In genomic region chr2:241633561-241633960, GRCh38 we compare ENCODE assay signal across 28 cellular contexts.
"Had no signal": no experiment of that assay in that cellular context is flagged by ENCODE, and none has a peak within 500 bp of the region (broad histone marks: within the 10 kb centered on the region; RNA-seq: fewer than 3 reads in every experiment).

No MANE protein-coding gene starts in this region.

- H3K9me3 Mint-ChIP-seq: activated CD4-positive, alpha-beta memory T cell treated with anti-CD3 and anti-CD28 coated beads for 36 hours; activated CD4-positive, alpha-beta T cell treated with anti-CD3 and anti-CD28 coated beads, Interleukin-2, amount 10 ng/mL, durations not matched to agents 24 days and 14 days; activated naive CD4-positive, alpha-beta T cell treated with anti-CD3 and anti-CD28 coated beads, Interleukin-2, amount 10 ng/mL, durations not matched to agents 7 days and 5 days; activated naive CD4-positive, alpha-beta T cell treated with anti-CD3 and anti-CD28 coated beads, Interleukin-2, amount 50 U/mL, for 72 hours; activated naive CD8-positive, alpha-beta T cell treated with anti-CD3 and anti-CD28 coated beads, Interleukin-2, amount 10 ng/mL, durations not matched to agents 7 days and 5 days; activated T-helper 1 cell treated with anti-CD3 and anti-CD28 coated beads, Interleukin-12 subunit alpha, Interleukin-12 subunit beta, Interleukin-2, Interleukin-4 antibody, amounts not matched to agents 30 ng/mL and 10 ng/mL and 1 ng/mL, durations not matched to agents 14 hours and 24 hours and 36 hours; central memory CD8-positive, alpha-beta T cell; dendritic cell treated with granulocyte-macrophage colony-stimulating factor and Interleukin-4, amounts not matched to agents 40 ng/mL and 50 ng/mL, for 4 days; endodermal cell had no signal

- DNase-seq: activated CD4-positive, alpha-beta memory T cell treated with anti-CD3 and anti-CD28 coated beads for 36 hours; activated CD4-positive, alpha-beta T cell treated with anti-CD3 and anti-CD28 coated beads for 36 hours; activated CD4-positive, alpha-beta T cell treated with anti-CD3 and anti-CD28 coated beads, Interleukin-2, amount 10 ng/mL, durations not matched to agents 24 days and 14 days; activated CD4-positive, CD25-positive, alpha-beta regulatory T cell; activated CD4-positive, CD25-positive, alpha-beta regulatory T cell treated with anti-CD3 and anti-CD28 coated beads, Interleukin-2, amount 50 U/mL, for 72 hours; activated CD8-positive, alpha-beta memory T cell treated with anti-CD3 and anti-CD28 coated beads, Interleukin-2, amount 10 ng/mL, durations not matched to agents 7 days and 5 days; activated CD8-positive, alpha-beta memory T cell treated with anti-CD3 and anti-CD28 coated beads, Interleukin-2, amount 50 U/mL, for 4 hours; activated CD8-positive, alpha-beta T cell treated with anti-CD3 and anti-CD28 coated beads, Interleukin-2, amount 10 ng/mL, durations not matched to agents 7 days and 5 days; activated gamma-delta T cell; activated naive CD4-positive, alpha-beta T cell; activated naive CD4-positive, alpha-beta T cell treated with anti-CD3 and anti-CD28 coated beads, Interleukin-2, amount 10 ng/mL, durations not matched to agents 7 days and 5 days; activated naive CD8-positive, alpha-beta T cell treated with anti-CD3 and anti-CD28 coated beads, Interleukin-2, amount 10 ng/mL, durations not matched to agents 7 days and 5 days; activated T-cell treated with anti-CD3 and anti-CD28 coated beads, Interleukin-2, amount 50 U/mL, for 1 hour; activated T-cell treated with anti-CD3 and anti-CD28 coated beads, Interleukin-2, amount 50 U/mL, for 48 hours; dorsolateral prefrontal cortex; effector memory CD4-positive, alpha-beta T cell; endodermal cell; foreskin fibroblast; head of caudate nucleus; T-helper 2 cell had no signal

- H3K4me3 Mint-ChIP-seq: activated CD4-positive, alpha-beta memory T cell treated with anti-CD3 and anti-CD28 coated beads for 36 hours; activated CD4-positive, alpha-beta T cell treated with anti-CD3 and anti-CD28 coated beads for 36 hours; activated CD4-positive, alpha-beta T cell treated with anti-CD3 and anti-CD28 coated beads, Interleukin-2, amount 10 ng/mL, durations not matched to agents 24 days and 14 days; activated CD8-positive, alpha-beta memory T cell treated with anti-CD3 and anti-CD28 coated beads, Interleukin-2, amount 10 ng/mL, durations not matched to agents 7 days and 5 days; activated CD8-positive, alpha-beta T cell treated with anti-CD3 and anti-CD28 coated beads, Interleukin-2, amount 10 ng/mL, durations not matched to agents 7 days and 5 days; activated naive CD4-positive, alpha-beta T cell treated with anti-CD3 and anti-CD28 coated beads, Interleukin-2, amount 10 ng/mL, durations not matched to agents 7 days and 5 days; activated naive CD8-positive, alpha-beta T cell treated with anti-CD3 and anti-CD28 coated beads, Interleukin-2, amount 10 ng/mL, durations not matched to agents 7 days and 5 days; activated T-helper 1 cell treated with anti-CD3 and anti-CD28 coated beads, Interleukin-12 subunit alpha, Interleukin-12 subunit beta, Interleukin-2, Interleukin-4 antibody, amounts not matched to agents 30 ng/mL and 10 ng/mL and 1 ng/mL, durations not matched to agents 14 hours and 24 hours and 36 hours; brain; central memory CD8-positive, alpha-beta T cell; dendritic cell treated with granulocyte-macrophage colony-stimulating factor and Interleukin-4, amounts not matched to agents 40 ng/mL and 50 ng/mL, for 4 days; endodermal cell had no signal

- H3K27ac ChIP-seq: ascending aorta, coronary artery, dorsolateral prefrontal cortex had no signal

- H3K27me3 Mint-ChIP-seq: activated CD4-positive, alpha-beta memory T cell treated with anti-CD3 and anti-CD28 coated beads for 36 hours; activated CD4-positive, alpha-beta T cell treated with anti-CD3 and anti-CD28 coated beads for 36 hours; activated CD4-positive, alpha-beta T cell treated with anti-CD3 and anti-CD28 coated beads, Interleukin-2, amount 10 ng/mL, durations not matched to agents 24 days and 14 days; activated CD8-positive, alpha-beta memory T cell treated with anti-CD3 and anti-CD28 coated beads, Interleukin-2, amount 10 ng/mL, durations not matched to agents 7 days and 5 days; activated naive CD4-positive, alpha-beta T cell treated with anti-CD3 and anti-CD28 coated beads, Interleukin-2, amount 10 ng/mL, durations not matched to agents 7 days and 5 days; activated naive CD8-positive, alpha-beta T cell treated with anti-CD3 and anti-CD28 coated beads, Interleukin-2, amount 10 ng/mL, durations not matched to agents 7 days and 5 days; central memory CD8-positive, alpha-beta T cell; dendritic cell treated with granulocyte-macrophage colony-stimulating factor and Interleukin-4, amounts not matched to agents 40 ng/mL and 50 ng/mL, for 4 days had no signal

- H3K27me3 ChIP-seq: ascending aorta, dorsolateral prefrontal cortex had no signal

- H3K4me3 ChIP-seq: ascending aorta, coronary artery, dorsolateral prefrontal cortex had no signal

- H3K9me3 ChIP-seq: ascending aorta had no signal

- ATAC-seq: activated CD4-positive, alpha-beta T cell treated with anti-CD3 and anti-CD28 coated beads for 36 hours; activated CD8-positive, alpha-beta memory T cell treated with anti-CD3 and anti-CD28 coated beads, Interleukin-2, amount 10 ng/mL, durations not matched to agents 7 days and 5 days; activated CD8-positive, alpha-beta T cell treated with anti-CD3 and anti-CD28 coated beads, Interleukin-2, amount 10 ng/mL, durations not matched to agents 7 days and 5 days; activated naive CD4-positive, alpha-beta T cell treated with anti-CD3 and anti-CD28 coated beads, Interleukin-2, amount 50 U/mL, for 72 hours; esophagus mucosa had no signal

- H3K27ac Mint-ChIP-seq: activated CD4-positive, alpha-beta memory T cell treated with anti-CD3 and anti-CD28 coated beads for 36 hours; activated CD4-positive, alpha-beta T cell treated with anti-CD3 and anti-CD28 coated beads for 36 hours; activated CD4-positive, alpha-beta T cell treated with anti-CD3 and anti-CD28 coated beads, Interleukin-2, amount 10 ng/mL, durations not matched to agents 24 days and 14 days; activated CD8-positive, alpha-beta memory T cell treated with anti-CD3 and anti-CD28 coated beads, Interleukin-2, amount 10 ng/mL, durations not matched to agents 7 days and 5 days; activated CD8-positive, alpha-beta T cell treated with anti-CD3 and anti-CD28 coated beads, Interleukin-2, amount 10 ng/mL, durations not matched to agents 7 days and 5 days; activated naive CD4-positive, alpha-beta T cell treated with anti-CD3 and anti-CD28 coated beads, Interleukin-2, amount 10 ng/mL, durations not matched to agents 7 days and 5 days; activated naive CD8-positive, alpha-beta T cell treated with anti-CD3 and anti-CD28 coated beads, Interleukin-2, amount 10 ng/mL, durations not matched to agents 7 days and 5 days; activated T-helper 1 cell treated with anti-CD3 and anti-CD28 coated beads, Interleukin-12 subunit alpha, Interleukin-12 subunit beta, Interleukin-2, Interleukin-4 antibody, amounts not matched to agents 30 ng/mL and 10 ng/mL and 1 ng/mL, durations not matched to agents 14 hours and 24 hours and 36 hours; brain; dendritic cell treated with granulocyte-macrophage colony-stimulating factor and Interleukin-4, amounts not matched to agents 40 ng/mL and 50 ng/mL, for 4 days; endodermal cell had no signal
